Comparison of ENCODE assay signal across 1 cellular context in genomic region chr10:43408331-43408709, GRCh38.
TF ChIP-seq lines count a peak whose summit lies in the region.

No MANE protein-coding gene starts in this region.

TF ChIP-seq in GM12878, 131 proteins besides CTCF, POLR2A, EP300 and RAD21:
- no peak for TF ChIP-seq NFIC (IDR thresholded peaks at IDR 0.05; ENCODE audit: low read depth, low read length)
- TF ChIP-seq, protein P1, sequence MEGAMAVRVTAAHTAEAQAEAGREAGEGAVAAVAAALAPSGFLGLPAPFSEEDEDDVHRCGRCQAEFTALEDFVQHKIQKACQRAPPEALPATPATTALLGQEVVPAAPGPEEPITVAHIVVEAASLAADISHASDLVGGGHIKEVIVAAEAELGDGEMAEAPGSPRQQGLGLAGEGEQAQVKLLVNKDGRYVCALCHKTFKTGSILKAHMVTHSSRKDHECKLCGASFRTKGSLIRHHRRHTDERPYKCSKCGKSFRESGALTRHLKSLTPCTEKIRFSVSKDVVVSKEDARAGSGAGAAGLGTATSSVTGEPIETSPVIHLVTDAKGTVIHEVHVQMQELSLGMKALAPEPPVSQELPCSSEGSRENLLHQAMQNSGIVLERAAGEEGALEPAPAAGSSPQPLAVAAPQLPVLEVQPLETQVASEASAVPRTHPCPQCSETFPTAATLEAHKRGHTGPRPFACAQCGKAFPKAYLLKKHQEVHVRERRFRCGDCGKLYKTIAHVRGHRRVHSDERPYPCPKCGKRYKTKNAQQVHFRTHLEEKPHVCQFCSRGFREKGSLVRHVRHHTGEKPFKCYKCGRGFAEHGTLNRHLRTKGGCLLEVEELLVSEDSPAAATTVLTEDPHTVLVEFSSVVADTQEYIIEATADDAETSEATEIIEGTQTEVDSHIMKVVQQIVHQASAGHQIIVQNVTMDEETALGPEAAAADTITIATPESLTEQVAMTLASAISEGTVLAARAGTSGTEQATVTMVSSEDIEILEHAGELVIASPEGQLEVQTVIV (IDR thresholded peaks at IDR 0.05; ENCODE audit: borderline replicate concordance, partially characterized antibody) = no peak
- TF ChIP-seq SP1 (IDR thresholded peaks at IDR 0.05; ENCODE audit: low read depth, low read length) = no peak
